10 cellular contexts compared by ENCODE assay signal in genomic region chr2:20573611-20574422, GRCh38.
DNase-seq lines count a peak whose midpoint lies in the region; ATAC-seq and TF ChIP-seq lines count a peak whose summit lies in the region.
"Had no signal": no experiment of that assay in that cellular context is flagged by ENCODE, and none has a peak within 500 bp of the region (broad histone marks: within the 10 kb centered on the region; RNA-seq: fewer than 3 reads in every experiment).

No MANE protein-coding gene starts in this region.

- peaks cover 98% of the 10 kb centered on the region for H3K4me1 ChIP-seq in left ventricle myocardium inferior
- peaks cover 89 to 95% (median 92%) of the 10 kb centered on the region in 4 donors for H3K4me1 ChIP-seq in esophagus muscularis mucosa
- peaks cover 12% of the 10 kb centered on the region for H3K4me1 ChIP-seq in effector memory CD4-positive, alpha-beta T cell (ENCODE audit: control insufficient read depth, insufficient read depth, low read length, poor library complexity, severe bottlenecking)

- no peak for TF ChIP-seq EP300 in esophagus muscularis mucosa (IDR thresholded peaks at IDR 0.05)
- no peak for TF ChIP-seq EP300 in neural cell (conservative IDR thresholded peaks at IDR 0.05; ENCODE audit: poor library complexity, severe bottlenecking)

- no peaks in the 10 kb centered on the region for H3K9me2 ChIP-seq in neural cell (ENCODE audit: insufficient read depth, low read length)

- ATAC-seq in left cardiac atrium (no peak), HG03457 (IDR thresholded peaks at IDR 0.05; ENCODE audit: unreplicated experiment) (no peak)

- H3K27me3 ChIP-seq in left ventricle myocardium inferior (ENCODE audit: low read depth) (no peaks in the 10 kb centered on the region), esophagus muscularis mucosa (no peaks in the 10 kb centered on the region), neural cell (ENCODE audit: insufficient read depth, low read depth, low read length) (no peaks in the 10 kb centered on the region)
- no peaks in the 10 kb centered on the region for H3K27me3 ChIP-seq in effector memory CD4-positive, alpha-beta T cell (replicated peaks; ENCODE audit: control insufficient read depth, insufficient read depth, low read length, poor library complexity, severe bottlenecking)

- no peak for TF ChIP-seq POLR2A in esophagus muscularis mucosa (IDR thresholded peaks at IDR 0.05; ENCODE audit: low read depth)

- H3K9me3 ChIP-seq in left ventricle myocardium inferior (replicated peaks) (no peaks in the 10 kb centered on the region), esophagus muscularis mucosa (no peaks in the 10 kb centered on the region), neural cell (ENCODE audit: low read length) (no peaks in the 10 kb centered on the region)
- H3K9me3 ChIP-seq in effector memory CD4-positive, alpha-beta T cell (ENCODE audit: control insufficient read depth, low read length), result no peaks in the 10 kb centered on the region

- H3K9ac ChIP-seq in neural cell (ENCODE audit: low read length), result no peak overlapping the region

- TF ChIP-seq RAD21 in neural cell (conservative IDR thresholded peaks at IDR 0.05), result no peak

- TF ChIP-seq CTCF in left ventricle myocardium inferior (IDR thresholded peaks at IDR 0.05; ENCODE audit: borderline replicate concordance) (no peak), esophagus muscularis mucosa (IDR thresholded peaks at IDR 0.05) (no peak), neural cell (IDR thresholded peaks at IDR 0.05; ENCODE audit: poor library complexity, severe bottlenecking) (no peak)

- intact Hi-C loops in left ventricle myocardium inferior (cut with micrococcal nuclease) (no loop called here), left cardiac atrium (cut with DNase I) (no loop called here), esophagus muscularis mucosa (cut with DNase I) (no loop called here)

- no peak for DNase-seq in left ventricle myocardium inferior
- DNase-seq in left cardiac atrium, result no peak
- DNase-seq in esophagus muscularis mucosa (ENCODE audit: extremely low spot score), result no peak
- DNase-seq in effector memory CD4-positive, alpha-beta T cell, result no peak
- no peak for DNase-seq in NCI-H1105 (lab: John Stamatoyannopoulos, UW)
- no peak for DNase-seq in 8988T
- DNase-seq: NCI-H510A treated with DMSO at 0.1 percent for 48 hours had no signal

- no peaks in the 10 kb centered on the region for H4K20me1 ChIP-seq in neural cell (ENCODE audit: insufficient read depth)

- H3F3A ChIP-seq in neural cell (ENCODE audit: insufficient read depth, low read length, poor library complexity, severe bottlenecking), result no peaks in the 10 kb centered on the region

- no peak overlapping the region for H2AFZ ChIP-seq in neural cell (ENCODE audit: low read depth, low read length)

- H3K4me3 ChIP-seq in left ventricle myocardium inferior, result no peak overlapping the region
- H3K4me3 ChIP-seq in esophagus muscularis mucosa, result no peak overlapping the region
- H3K4me3 ChIP-seq in neural cell (ENCODE audit: low read length), result no peak overlapping the region
- no peak overlapping the region for H3K4me3 ChIP-seq in effector memory CD4-positive, alpha-beta T cell (ENCODE audit: insufficient read depth, low read depth, low read length, poor library complexity, severe bottlenecking)

- H3K27ac ChIP-seq in left ventricle myocardium inferior (replicated peaks), result peak overlapping the region; percentile 89
- peak overlapping the region; percentile 64 to 80 (median 72) for H3K27ac ChIP-seq in esophagus muscularis mucosa (replicated peaks in 1 of 4)
- peak overlapping the region; percentile 8 for H3K27ac ChIP-seq in neural cell (ENCODE audit: low read length)
- no peak overlapping the region for H3K27ac ChIP-seq in effector memory CD4-positive, alpha-beta T cell (ENCODE audit: insufficient read depth, low read length, poor library complexity, severe bottlenecking)
- H3K27ac ChIP-seq: epithelial cell of prostate had no signal

- no peaks in the 10 kb centered on the region for H3K79me2 ChIP-seq in neural cell (replicated peaks; ENCODE audit: insufficient read depth, low read length)

- no peak overlapping the region for H3K4me2 ChIP-seq in neural cell (ENCODE audit: low read length)

- H3K36me3 ChIP-seq in left ventricle myocardium inferior, result no peaks in the 10 kb centered on the region
- H3K36me3 ChIP-seq in esophagus muscularis mucosa, result no peaks in the 10 kb centered on the region
- no peaks in the 10 kb centered on the region for H3K36me3 ChIP-seq in neural cell (ENCODE audit: insufficient read depth, low read length)
- no peaks in the 10 kb centered on the region for H3K36me3 ChIP-seq in effector memory CD4-positive, alpha-beta T cell (ENCODE audit: control insufficient read depth, insufficient read depth, low read length)

- WGBS in esophagus muscularis mucosa, result 62% methylated on average over 10 of the region's 10 CpGs

TF ChIP-seq in neural cell, 6 proteins besides CTCF, POLR2A, EP300 and RAD21:
- no peak for TF ChIP-seq MXI1 (conservative IDR thresholded peaks at IDR 0.05; ENCODE audit: poor library complexity, severe bottlenecking)
- no peak for TF ChIP-seq SMC3 (conservative IDR thresholded peaks at IDR 0.05; ENCODE audit: poor library complexity)
- TF ChIP-seq, protein P1, sequence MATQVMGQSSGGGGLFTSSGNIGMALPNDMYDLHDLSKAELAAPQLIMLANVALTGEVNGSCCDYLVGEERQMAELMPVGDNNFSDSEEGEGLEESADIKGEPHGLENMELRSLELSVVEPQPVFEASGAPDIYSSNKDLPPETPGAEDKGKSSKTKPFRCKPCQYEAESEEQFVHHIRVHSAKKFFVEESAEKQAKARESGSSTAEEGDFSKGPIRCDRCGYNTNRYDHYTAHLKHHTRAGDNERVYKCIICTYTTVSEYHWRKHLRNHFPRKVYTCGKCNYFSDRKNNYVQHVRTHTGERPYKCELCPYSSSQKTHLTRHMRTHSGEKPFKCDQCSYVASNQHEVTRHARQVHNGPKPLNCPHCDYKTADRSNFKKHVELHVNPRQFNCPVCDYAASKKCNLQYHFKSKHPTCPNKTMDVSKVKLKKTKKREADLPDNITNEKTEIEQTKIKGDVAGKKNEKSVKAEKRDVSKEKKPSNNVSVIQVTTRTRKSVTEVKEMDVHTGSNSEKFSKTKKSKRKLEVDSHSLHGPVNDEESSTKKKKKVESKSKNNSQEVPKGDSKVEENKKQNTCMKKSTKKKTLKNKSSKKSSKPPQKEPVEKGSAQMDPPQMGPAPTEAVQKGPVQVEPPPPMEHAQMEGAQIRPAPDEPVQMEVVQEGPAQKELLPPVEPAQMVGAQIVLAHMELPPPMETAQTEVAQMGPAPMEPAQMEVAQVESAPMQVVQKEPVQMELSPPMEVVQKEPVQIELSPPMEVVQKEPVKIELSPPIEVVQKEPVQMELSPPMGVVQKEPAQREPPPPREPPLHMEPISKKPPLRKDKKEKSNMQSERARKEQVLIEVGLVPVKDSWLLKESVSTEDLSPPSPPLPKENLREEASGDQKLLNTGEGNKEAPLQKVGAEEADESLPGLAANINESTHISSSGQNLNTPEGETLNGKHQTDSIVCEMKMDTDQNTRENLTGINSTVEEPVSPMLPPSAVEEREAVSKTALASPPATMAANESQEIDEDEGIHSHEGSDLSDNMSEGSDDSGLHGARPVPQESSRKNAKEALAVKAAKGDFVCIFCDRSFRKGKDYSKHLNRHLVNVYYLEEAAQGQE (IDR thresholded peaks at IDR 0.05; ENCODE audit: borderline replicate concordance), result no peak
- TF ChIP-seq EZH2 (IDR thresholded peaks at IDR 0.05; ENCODE audit: borderline replicate concordance, insufficient read depth, low read length, poor library complexity, severe bottlenecking), result no peak
- TF ChIP-seq TAF1 (IDR thresholded peaks at IDR 0.05; ENCODE audit: low read depth), result no peak
- peak; percentile 18 for TF ChIP-seq POLR2AphosphoS5 (IDR thresholded peaks at IDR 0.05)
